ENCODE assay signal across 18 cellular contexts in the genomic region with DNA sequence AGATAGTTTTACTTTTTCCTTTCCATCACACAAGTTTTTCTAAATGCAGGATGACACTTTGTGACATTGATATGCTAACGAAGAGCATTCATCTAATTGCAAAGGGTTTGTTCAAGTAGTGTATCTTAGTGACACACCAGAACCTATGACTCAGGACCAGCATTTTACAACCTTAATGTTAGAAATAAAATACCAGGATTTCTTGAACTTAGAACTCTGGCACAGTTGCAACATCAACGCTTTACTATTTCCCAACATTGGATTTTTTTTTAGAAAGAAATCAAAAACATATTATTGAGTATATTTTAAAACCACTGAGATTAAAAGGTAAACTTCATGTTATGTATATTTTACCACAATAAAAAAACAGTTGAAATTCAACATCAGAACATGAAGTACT. TPM values are rescaled to one million over a fixed set of nuclear protein-coding genes. Genes with fewer than 3 reads are reported as not detected.
DNase-seq lines count a peak whose midpoint lies in the region; ATAC-seq, FAIRE-seq and TF ChIP-seq lines count a peak whose summit lies in the region.
"Had no signal": no experiment of that assay in that cellular context is flagged by ENCODE, and none has a peak within 500 bp of the region (broad histone marks: within the 10 kb centered on the region; RNA-seq: fewer than 3 reads in every experiment).

No MANE protein-coding gene starts in this region.

- no peaks in the 10 kb centered on the region for H3K79me2 ChIP-seq in OCI-LY7 (ENCODE audit: insufficient read depth, low read depth, low read length)

- H3K23ac ChIP-seq in mesenchymal stem cell (ENCODE audit: low read length in 2 of 2) = no peak overlapping the region

- H2BK12ac ChIP-seq in mesenchymal stem cell (ENCODE audit: low read length in 2 of 2) = no peak overlapping the region

- H3K4ac ChIP-seq in mesenchymal stem cell (ENCODE audit: low read depth in 1 of 2, low read length in 2 of 2) = no peak overlapping the region

- POLR2A ChIA-PET in A549 (lab: Yijun Ruan, JAX) (no interaction called here), OCI-LY7 (lab: Charles Lee) (interaction anchor here (0.7 kb wide), 1 partner anchor 835 kb away, joined by 3 read pairs; no protein-coding TSS in a partner anchor)

- TF ChIP-seq CTCF in A549 (IDR thresholded peaks at IDR 0.05) (no peak), ovary (IDR thresholded peaks at IDR 0.05) (no peak), OCI-LY7 (conservative IDR thresholded peaks at IDR 0.05; ENCODE audit: low read length) (no peak)

- H3K4me2 ChIP-seq in A549 (peak overlapping the region; percentile 52), mesenchymal stem cell (ENCODE audit: low read length, poor library complexity, severe bottlenecking) (no peak overlapping the region), OCI-LY7 (ENCODE audit: low read length) (no peak overlapping the region)

- no peak for FAIRE-seq in A549 (lab: Jason Lieb, UNC)

- H2AFZ ChIP-seq in mesenchymal stem cell (ENCODE audit: low read depth, low read length) = no peak overlapping the region
- no peak overlapping the region for H2AFZ ChIP-seq in OCI-LY7 (ENCODE audit: low read length)

- CTCF ChIA-PET in A549 (lab: Yijun Ruan, JAX) (interaction anchor here (0.6 to 3.4 kb wide), 5 partner anchors 28 to 304 kb away, joined by 3 to 11 read pairs (median 6); no protein-coding TSS in a partner anchor), OCI-LY7 (lab: Charles Lee; ENCODE audit: unreplicated experiment) (no interaction called here)

- no TSS peak for BruUV-seq in OCI-LY7 (replicated peaks; lab: Mats Ljungman, UMichigan)

- no peak for ATAC-seq in A549

- H3K27me3 ChIP-seq in mesenchymal stem cell (ENCODE audit: control insufficient read depth in 1 of 2, insufficient read depth in 1 of 2, low read length in 2 of 2) (no peaks in the 10 kb centered on the region), ovary (no peaks in the 10 kb centered on the region)
- H3K27me3 ChIP-seq: brain microvascular endothelial cell had no signal

- no peak overlapping the region for H3K14ac ChIP-seq in mesenchymal stem cell (ENCODE audit: low read length in 2 of 2)

- H2BK15ac ChIP-seq in mesenchymal stem cell (ENCODE audit: low read depth, poor library complexity, severe bottlenecking) = no peak overlapping the region

- H3K9me3 ChIP-seq in A549 (no peaks in the 10 kb centered on the region), mesenchymal stem cell (ENCODE audit: control insufficient read depth, low read length) (no peaks in the 10 kb centered on the region), ovary (no peaks in the 10 kb centered on the region), OCI-LY7 (ENCODE audit: low read length) (no peaks in the 10 kb centered on the region)

- H2BK120ac ChIP-seq in mesenchymal stem cell (ENCODE audit: low read depth, low read length) = no peak overlapping the region

- H3K4me1 ChIP-seq in A549 (peaks cover 40% of the 10 kb centered on the region), mesenchymal stem cell (ENCODE audit: control insufficient read depth, insufficient read depth, low read depth, low read length) (peaks cover 4% of the 10 kb centered on the region), ovary (ENCODE audit: insufficient read depth) (no peaks in the 10 kb centered on the region), OCI-LY7 (ENCODE audit: insufficient read depth, low read length, poor library complexity, severe bottlenecking) (no peaks in the 10 kb centered on the region)

- no peak for TF ChIP-seq POLR2A in A549 (IDR thresholded peaks at IDR 0.05; ENCODE audit: low read length)
- TF ChIP-seq POLR2A in ovary (IDR thresholded peaks at IDR 0.05) = no peak

- H3K27ac ChIP-seq in A549 (peak overlapping the region; percentile 39 to 85; a peak in 5 of 6 replicates), mesenchymal stem cell (ENCODE audit: low read length, poor library complexity, severe bottlenecking) (no peak overlapping the region), ovary (no peak overlapping the region), OCI-LY7 (ENCODE audit: low read depth, low read length, poor library complexity, severe bottlenecking) (no peak overlapping the region)
- H3K27ac ChIP-seq: brain microvascular endothelial cell, WERI-Rb-1 had no signal

- no peak for TF ChIP-seq EP300 in A549 (IDR thresholded peaks at IDR 0.05)
- no peak for TF ChIP-seq EP300 in ovary (IDR thresholded peaks at IDR 0.05)

- no peaks in the 10 kb centered on the region for H4K20me1 ChIP-seq in OCI-LY7 (ENCODE audit: insufficient read depth, low read length)

- H4K8ac ChIP-seq in mesenchymal stem cell (ENCODE audit: low read length) = no peak overlapping the region

- no peak for TF ChIP-seq RAD21 in A549 (conservative IDR thresholded peaks at IDR 0.05 in 1 of 2, IDR thresholded peaks at IDR 0.05 in 1 of 2)

- WGBS in A549 (ENCODE audit: missing lambda C conversion rate) = 40% methylated on average over 2 of the region's 2 CpGs
- no CpG with 5 or more reads among the region's 2 CpGs for WGBS in mesenchymal stem cell
- 21 to 36% (median 25%) methylated on average over 2 of the region's 2 CpGs for WGBS in ovary, 3 donors

- intact Hi-C loops in ovary (cut with DNase I) = no loop called here
- intact Hi-C loops in OCI-LY7 (cut with micrococcal nuclease; ENCODE audit: unreplicated experiment) = no loop called here

- no peak overlapping the region for H3K4me3 ChIP-seq in A549
- H3K4me3 ChIP-seq in mesenchymal stem cell (ENCODE audit: insufficient read depth in 1 of 2, low read depth in 1 of 2, low read length in 2 of 2) = no peak overlapping the region
- no peak overlapping the region for H3K4me3 ChIP-seq in ovary
- no peak overlapping the region for H3K4me3 ChIP-seq in OCI-LY7 (ENCODE audit: low read depth, low read length, poor library complexity, severe bottlenecking)

- H3K9me2 ChIP-seq in OCI-LY7 (ENCODE audit: insufficient read depth, low read length) = no peaks in the 10 kb centered on the region

- H3K36me3 ChIP-seq in mesenchymal stem cell (ENCODE audit: control insufficient read depth in 1 of 2, insufficient read depth in 2 of 2, low read depth in 1 of 2, low read length in 2 of 2) (no peaks in the 10 kb centered on the region), ovary (no peaks in the 10 kb centered on the region), OCI-LY7 (ENCODE audit: insufficient read depth, low read length) (no peaks in the 10 kb centered on the region)
- H3K36me3 ChIP-seq: brain microvascular endothelial cell, WERI-Rb-1 had no signal

- H3K79me1 ChIP-seq in mesenchymal stem cell (replicated peaks; ENCODE audit: low read length, poor library complexity, severe bottlenecking) = no peaks in the 10 kb centered on the region

- no peak overlapping the region for H2AK5ac ChIP-seq in mesenchymal stem cell (ENCODE audit: low read length, severe bottlenecking)

- H3K18ac ChIP-seq in mesenchymal stem cell (ENCODE audit: low read depth in 1 of 2, low read length in 2 of 2) = no peak overlapping the region

- DNase-seq in A549 (ENCODE audit: low read depth in 1 of 2, low spot score in 1 of 2) (peak in 1 of 2 experiments; percentile 48), HT-29 (ENCODE audit: low spot score) (peak; percentile 49), dedifferentiated amniotic fluid mesenchymal stem cell (ENCODE audit: extremely low spot score) (peak; percentile 60), mesenchymal stem cell (peak; percentile 79), ovary (no peak), OCI-LY7 (ENCODE audit: low spot score) (no peak), NCI-H1092 treated with DMSO at 0.1 percent for 48 hours (lab: John Stamatoyannopoulos, UW) (no peak)
- DNase-seq in stimulated activated CD4-positive, alpha-beta T cell treated with anti-CD3 and anti-CD28 coated beads, Interleukin-4, amount 100 ng/mL, for 1 hour = no peak
- DNase-seq: ACHN; activated gamma-delta T cell; brain microvascular endothelial cell; naive B cell; NCI-H1417 treated with DMSO at 0.1 percent for 48 hours; NCI-H510A treated with DMSO at 0.1 percent for 48 hours; stimulated activated CD4-positive, alpha-beta T cell treated with anti-CD3 and anti-CD28 coated beads, Interleukin-4, amount 100 ng/mL, for 24 hours; SW 1271; WERI-Rb-1 had no signal

- no peak overlapping the region for H4K91ac ChIP-seq in mesenchymal stem cell (ENCODE audit: low read length)

- H3K9ac ChIP-seq in mesenchymal stem cell (ENCODE audit: low read length) = peak overlapping the region; percentile 77

- H2BK5ac ChIP-seq in mesenchymal stem cell (ENCODE audit: low read depth, low read length, poor library complexity, severe bottlenecking) = no peak overlapping the region

TF ChIP-seq in A549, 52 proteins besides CTCF, POLR2A, EP300 and RAD21 (continues in another document):
- no peak for TF ChIP-seq MAFK (IDR thresholded peaks at IDR 0.05; ENCODE audit: partially characterized antibody)

RNA-seq across cellular contexts. Expression of gene PLEKHG6, which starts 17.9 kb away (rescaled TPM):
- 0.25 and 0.31 TPM in 2 replicates for polyA plus RNA-seq in A549 (2011; rRNA removed)
- 0.26 and 0.70 TPM in 2 replicates for polyA plus RNA-seq in A549 (2012; cell fraction: cytosol; rRNA removed)
- 0.26 and 0.33 TPM in 2 replicates for polyA plus RNA-seq in A549 (2012; cell fraction: nucleus; rRNA removed)
- 0.15 to 0.29 TPM (median 0.16 TPM) in 3 replicates for polyA plus RNA-seq in A549 (2017; fragmentation: RNase III; extraction: RNeasy Plus Mini Kit Qiagen cat#74134 plus additional on column Dnase treatment)
- 0.41 and 0.88 TPM in 2 replicates for polyA minus RNA-seq in A549 (2011; rRNA and poly(A)+ RNA removed)
- total RNA-seq in HT-29 (2014; rRNA removed; shearing (Covaris generic)) = 90.1 and 94.8 TPM in 2 replicates
- 0.15 TPM for polyA plus RNA-seq in mesenchymal stem cell (2013, experiment 1 of 2)
- polyA plus RNA-seq in mesenchymal stem cell (2013, experiment 2 of 2) = 0.23 TPM
- 1 to 10 TPM in 1 of 7 donors, under 1 TPM in 5, not detected in 1; 0.17 to 1.7 (median 0.51) TPM for total RNA-seq in ovary
- polyA plus RNA-seq in ovary = under 1 TPM in 1 of 2 donors, not detected in 1; 0.13 TPM
- not detected in 2 replicates for total RNA-seq in OCI-LY7 (2014; rRNA removed; shearing (Covaris generic))
- not detected in 2 replicates for total RNA-seq in OCI-LY7 (2022)
- total RNA-seq: RPMI7951 had no signal

RNA-seq across cellular contexts. Expression of gene TNFRSF1A, which starts 49.3 kb away (rescaled TPM):
- polyA plus RNA-seq in A549 (2011; rRNA removed) (460 and 621 TPM in 2 replicates), A549 (2017; fragmentation: RNase III; extraction: RNeasy Plus Mini Kit Qiagen cat#74134 plus additional on column Dnase treatment) (324 to 416 TPM (median 367 TPM) in 3 replicates), ovary (100 to 1,000 TPM in 1 of 2 donors, 10 to 100 TPM in 1; 92.8 to 230 TPM)
- 275 and 344 TPM in 2 replicates for polyA plus RNA-seq in A549 (2012; cell fraction: cytosol; rRNA removed)
- 409 and 455 TPM in 2 replicates for polyA plus RNA-seq in A549 (2012; cell fraction: nucleus; rRNA removed)
- polyA minus RNA-seq in A549 (2011; rRNA and poly(A)+ RNA removed) = 307 and 325 TPM in 2 replicates
- 91.9 and 94.5 TPM in 2 replicates for total RNA-seq in HT-29 (2014; rRNA removed; shearing (Covaris generic))
- 307 TPM for polyA plus RNA-seq in mesenchymal stem cell (2013, experiment 1 of 2)
- 298 TPM for polyA plus RNA-seq in mesenchymal stem cell (2013, experiment 2 of 2)
- total RNA-seq in ovary (100 to 1,000 TPM; 116 to 274 (median 179) TPM), OCI-LY7 (2022) (50.9 and 55.7 TPM in 2 replicates)
- total RNA-seq in OCI-LY7 (2014; rRNA removed; shearing (Covaris generic)) = 23.4 and 37.3 TPM in 2 replicates

Comparison
In these comparisons a context has a peak if more than half of its experiments do, and no peak if none do; other contexts are left out.
1. DNase-seq: peak in HT-29 (single experiment), dedifferentiated amniotic fluid mesenchymal stem cell (single experiment) and mesenchymal stem cell (single experiment); none in ovary (0 of 5), OCI-LY7 (single experiment), NCI-H1092 treated with DMSO at 0.1 percent for 48 hours (single experiment) and stimulated activated CD4-positive, alpha-beta T cell treated with anti-CD3 and anti-CD28 coated beads, Interleukin-4, amount 100 ng/mL, for 1 hour (single experiment).
2. H3K27ac ChIP-seq: peak in A549 (2 of 2); none in mesenchymal stem cell (single experiment), ovary (0 of 2) and OCI-LY7 (single experiment).
3. RNA of gene PLEKHG6, which starts 17.9 kb away (total RNA-seq): 90.1 to 94.8 TPM in HT-29; 0.17 to 1.7 TPM in ovary and not detected in OCI-LY7; every median in the first group is over 10 times any median in the second.